In genomic region chr2:46087492-46087891, GRCh38 we compare ENCODE assay signal across 19 cellular contexts.
DNase-seq lines count a peak whose midpoint lies in the region; ATAC-seq and TF ChIP-seq lines count a peak whose summit lies in the region.
"Had no signal": no experiment of that assay in that cellular context is flagged by ENCODE, and none has a peak within 500 bp of the region (broad histone marks: within the 10 kb centered on the region; RNA-seq: fewer than 3 reads in every experiment).

No MANE protein-coding gene starts in this region.

- H3K27me3 ChIP-seq in esophagus muscularis mucosa, result no peaks in the 10 kb centered on the region
- H3K27me3 ChIP-seq in upper lobe of left lung, result no peaks in the 10 kb centered on the region
- H3K27me3 ChIP-seq in mammary epithelial cell (ENCODE audit: insufficient read depth, low read length), result no peaks in the 10 kb centered on the region
- H3K27me3 ChIP-seq in endodermal cell (ENCODE audit: control insufficient read depth, insufficient read depth, low read length, poor library complexity, severe bottlenecking), result no peaks in the 10 kb centered on the region

- dilution Hi-C loops in mammary epithelial cell (cut with HindIII; ENCODE audit: low sequenced_read_pairs), result no loop called here

- peak overlapping the region in 3 of 4 donors; percentile 17 to 39 (median 36) for H3K27ac ChIP-seq in esophagus muscularis mucosa (replicated peaks in 1 of 4)
- H3K27ac ChIP-seq in upper lobe of left lung, result peak overlapping the region; percentile 69 to 90 (median 80)
- no peak overlapping the region for H3K27ac ChIP-seq in mammary epithelial cell (ENCODE audit: insufficient read depth, low read depth, low read length)
- no peak overlapping the region for H3K27ac ChIP-seq in endodermal cell (ENCODE audit: low read depth, low read length)
- H3K27ac ChIP-seq: KMS-11, PC-9 had no signal

- H3K36me3 ChIP-seq in esophagus muscularis mucosa (peaks cover 9 to 36% (median 20%) of the 10 kb centered on the region in 4 donors), upper lobe of left lung (peaks cover 0 to 32% (median 21%) of the 10 kb centered on the region in 4 donors), mammary epithelial cell (ENCODE audit: insufficient read depth, low read length) (no peaks in the 10 kb centered on the region), endodermal cell (ENCODE audit: control insufficient read depth, insufficient read depth, low read length) (no peaks in the 10 kb centered on the region)

- no peak overlapping the region for H3K4me2 ChIP-seq in mammary epithelial cell (ENCODE audit: insufficient read depth, low read depth, low read length)
- H3K4me2 ChIP-seq: KMS-11, PC-9 had no signal

- no peak for TF ChIP-seq RAD21 in Ishikawa (IDR thresholded peaks at IDR 0.05; ENCODE audit: low read depth)

- no peaks in the 10 kb centered on the region for H4K20me1 ChIP-seq in mammary epithelial cell (ENCODE audit: insufficient read depth, low read length)

- no peak overlapping the region for H3K4me3 ChIP-seq in esophagus muscularis mucosa
- H3K4me3 ChIP-seq in upper lobe of left lung, result no peak overlapping the region
- H3K4me3 ChIP-seq in mammary epithelial cell (replicated peaks in 1 of 3; ENCODE audit: insufficient read depth in 1 of 3, low read depth in 2 of 3, low read length in 3 of 3), result no peak overlapping the region
- no peak overlapping the region for H3K4me3 ChIP-seq in endodermal cell (ENCODE audit: low read length)
- H3K4me3 ChIP-seq: PC-9 had no signal

- intact Hi-C loops in esophagus muscularis mucosa (cut with DNase I) (no loop called here), mammary epithelial cell (cut with micrococcal nuclease) (no loop called here)

- H3K36me3 Mint-ChIP-seq in endodermal cell (ENCODE audit: low read depth), result no peaks in the 10 kb centered on the region

- H2AFZ ChIP-seq in mammary epithelial cell (ENCODE audit: low read depth, low read length), result no peak overlapping the region
- H2AFZ ChIP-seq: PC-9 had no signal

- CTCF ChIA-PET in mammary epithelial cell (lab: Charles Lee; ENCODE audit: low non-redundant PET), result no interaction called here

- no peak overlapping the region for H3K9ac ChIP-seq in mammary epithelial cell (ENCODE audit: insufficient read depth, low read length)
- H3K9ac ChIP-seq in endodermal cell (ENCODE audit: extremely low read depth, low read length, poor library complexity, severe bottlenecking), result no peak overlapping the region
- H3K9ac ChIP-seq: KMS-11 had no signal

- ATAC-seq in upper lobe of left lung (ENCODE audit: low FRiP score in 2 of 2) (no peak), HG03139 (IDR thresholded peaks at IDR 0.05; ENCODE audit: unreplicated experiment) (no peak)

- TF ChIP-seq POLR2A in esophagus muscularis mucosa (IDR thresholded peaks at IDR 0.05; ENCODE audit: low read depth), result no peak
- TF ChIP-seq POLR2A in upper lobe of left lung (IDR thresholded peaks at IDR 0.05), result no peak

- H3K4me1 Mint-ChIP-seq in endodermal cell, result no peaks in the 10 kb centered on the region

- TF ChIP-seq EP300 in Ishikawa (IDR thresholded peaks at IDR 0.05; ENCODE audit: borderline replicate concordance) (no peak), esophagus muscularis mucosa (IDR thresholded peaks at IDR 0.05) (no peak), upper lobe of left lung (IDR thresholded peaks at IDR 0.05) (no peak)

- DNase-seq in esophagus muscularis mucosa (ENCODE audit: extremely low spot score) (no peak), lung microvascular endothelial cell (ENCODE audit: low read depth in 2 of 2) (peak; percentile 51), upper lobe of left lung (no peak), mammary epithelial cell (no peak), endodermal cell (no peak)
- DNase-seq: AML-193, COR-L47, DMS153, EL, GOT3, NCI-H1436, NCI-H2029, NCI-H2171 treated with DMSO at 0.1 percent for 48 hours, NCI-H446 treated with DMSO at 0.1 percent for 48 hours, PC-9 had no signal

- H3K27ac Mint-ChIP-seq in endodermal cell, result no peak overlapping the region

- WGBS in esophagus muscularis mucosa, result 95% methylated on average over 4 of the region's 4 CpGs
- WGBS in upper lobe of left lung, 2 donors, result 85 to 88% methylated on average over 4 of the region's 4 CpGs
- WGBS in mammary epithelial cell (ENCODE audit: low coverage, missing lambda C conversion rate), result 73% methylated on average over 4 of the region's 4 CpGs
- WGBS in endodermal cell (ENCODE audit: insufficient coverage in 1 of 2, insufficient read length in 1 of 2), 2 experiments, result 92 to 95% methylated on average over 4 of the region's 4 CpGs

- no TSS peak for BruUV-seq in mammary epithelial cell (replicated peaks; lab: Mats Ljungman, UMichigan)

- in situ Hi-C loops in mammary epithelial cell (cut with MboI; ENCODE audit: low sequenced_read_pairs in 2 of 2), result no loop called here

- H3K9me3 ChIP-seq in esophagus muscularis mucosa, result no peaks in the 10 kb centered on the region
- H3K9me3 ChIP-seq in upper lobe of left lung, result no peaks in the 10 kb centered on the region
- no peaks in the 10 kb centered on the region for H3K9me3 ChIP-seq in mammary epithelial cell (replicated peaks; ENCODE audit: insufficient read depth, low read length)
- no peaks in the 10 kb centered on the region for H3K9me3 ChIP-seq in endodermal cell (ENCODE audit: control insufficient read depth, low read length)

- peaks cover 1% of the 10 kb centered on the region for H3K27me3 Mint-ChIP-seq in endodermal cell (ENCODE audit: insufficient read depth)

- no peaks in the 10 kb centered on the region for H3K9me3 Mint-ChIP-seq in endodermal cell

- TF ChIP-seq CTCF in esophagus muscularis mucosa (IDR thresholded peaks at IDR 0.05) (no peak), upper lobe of left lung (IDR thresholded peaks at IDR 0.05) (no peak), mammary epithelial cell (conservative IDR thresholded peaks at IDR 0.05 in 1 of 2, IDR thresholded peaks at IDR 0.05 in 1 of 2; ENCODE audit: extremely low read depth in 1 of 2, insufficient read depth in 1 of 2, low read depth in 1 of 2, low read length in 2 of 2) (no peak), endodermal cell (conservative IDR thresholded peaks at IDR 0.05) (no peak)

- no peaks in the 10 kb centered on the region for H3K79me2 ChIP-seq in mammary epithelial cell (ENCODE audit: insufficient read depth, low read length)

- H3K4me1 ChIP-seq in esophagus muscularis mucosa, result peaks cover 5 to 14% (median 11%) of the 10 kb centered on the region in 4 donors
- peaks cover 33 to 58% (median 51%) of the 10 kb centered on the region in 4 donors for H3K4me1 ChIP-seq in upper lobe of left lung
- peaks cover 3% of the 10 kb centered on the region for H3K4me1 ChIP-seq in mammary epithelial cell (ENCODE audit: insufficient read depth, low read length)
- H3K4me1 ChIP-seq in endodermal cell (ENCODE audit: control insufficient read depth, insufficient read depth, low read length), result no peaks in the 10 kb centered on the region

- H3K4me3 Mint-ChIP-seq in endodermal cell, result no peak overlapping the region
- H3K4me3 Mint-ChIP-seq: CD14-positive monocyte had no signal

TF ChIP-seq in Ishikawa, 13 proteins besides CTCF, POLR2A, EP300 and RAD21:
- TF ChIP-seq CEBPB (IDR thresholded peaks at IDR 0.05) (no peak), USF1 (IDR thresholded peaks at IDR 0.05) (no peak), CREB1 (IDR thresholded peaks at IDR 0.05; ENCODE audit: low read depth) (no peak), REST (IDR thresholded peaks at IDR 0.05; ENCODE audit: low read depth) (no peak), TAF1 (IDR thresholded peaks at IDR 0.05; ENCODE audit: low read depth) (no peak), MAX (IDR thresholded peaks at IDR 0.05) (0 out of 2 replicates have a peak, but pooled peaks have one; percentile 40)

Comparison
In these comparisons a context has a peak if more than half of its experiments do, and no peak if none do; other contexts are left out.
1. DNase-seq: peak in lung microvascular endothelial cell (2 of 2); none in esophagus muscularis mucosa (single experiment), upper lobe of left lung (0 of 2), mammary epithelial cell (single experiment) and endodermal cell (single experiment).
2. H3K27ac ChIP-seq: peak in esophagus muscularis mucosa (3 of 4) and upper lobe of left lung (4 of 4); none in mammary epithelial cell (single experiment) and endodermal cell (single experiment).